ENCODE assay signal across 13 cellular contexts in genomic region chr11:117989351-117990102, GRCh38. TPM values are rescaled to one million over a fixed set of nuclear protein-coding genes. Genes with fewer than 3 reads are reported as not detected.
DNase-seq lines count a peak whose midpoint lies in the region; ATAC-seq and TF ChIP-seq lines count a peak whose summit lies in the region.
"Had no signal": no experiment of that assay in that cellular context is flagged by ENCODE, and none has a peak within 500 bp of the region (broad histone marks: within the 10 kb centered on the region; RNA-seq: fewer than 3 reads in every experiment).

No MANE protein-coding gene starts in this region.

- no peaks in the 10 kb centered on the region for H3K27me3 Mint-ChIP-seq in activated CD8-positive, alpha-beta memory T cell treated with anti-CD3 and anti-CD28 coated beads, Interleukin-2, amount 10 ng/mL, durations not matched to agents 7 days and 5 days

- H3K27ac ChIP-seq in angular gyrus (ENCODE audit: low read depth, low read length) = peak overlapping the region; percentile 60
- H3K27ac ChIP-seq in suprapubic skin = peak overlapping the region; percentile 66
- no peak overlapping the region for H3K27ac ChIP-seq in brain microvascular endothelial cell
- H3K27ac ChIP-seq in mesendoderm (ENCODE audit: low read depth, low read length) = no peak overlapping the region
- H3K27ac ChIP-seq: ovary, uterus had no signal

- H3K4me3 ChIP-seq in suprapubic skin (peak overlapping the region; percentile 51), brain microvascular endothelial cell (ENCODE audit: low read depth, low read length) (no peak overlapping the region), mesendoderm (ENCODE audit: low read length) (no peak overlapping the region)
- H3K4me3 ChIP-seq: ovary, uterus had no signal

- no peak overlapping the region for H2AK5ac ChIP-seq in mesendoderm (ENCODE audit: low read length)

- no peak for DNase-seq in activated CD8-positive, alpha-beta memory T cell treated with anti-CD3 and anti-CD28 coated beads, Interleukin-2, amount 10 ng/mL, durations not matched to agents 7 days and 5 days
- no peak for DNase-seq in activated CD8-positive, alpha-beta memory T cell treated with anti-CD3 and anti-CD28 coated beads for 24 hours
- peak; percentile 53 for DNase-seq in medulla oblongata (ENCODE audit: extremely low spot score)
- DNase-seq in suprapubic skin (ENCODE audit: low spot score in 2 of 2) = no peak
- DNase-seq in brain microvascular endothelial cell = no peak
- DNase-seq in mesendoderm = no peak
- DNase-seq: NCI-H146, ovary, uterus had no signal

- no peaks in the 10 kb centered on the region for H3K9me3 ChIP-seq in suprapubic skin
- H3K9me3 ChIP-seq: ovary, uterus had no signal

- H3K23ac ChIP-seq in mesendoderm (ENCODE audit: low read length) = no peak overlapping the region

- peaks cover 8% of the 10 kb centered on the region for H3K27me3 ChIP-seq in suprapubic skin
- peaks cover 16% of the 10 kb centered on the region for H3K27me3 ChIP-seq in brain microvascular endothelial cell (replicated peaks)
- H3K27me3 ChIP-seq in mesendoderm (ENCODE audit: insufficient read depth, low read length, poor library complexity) = peaks cover 14% of the 10 kb centered on the region
- H3K27me3 ChIP-seq: ovary, uterus had no signal

- H4K8ac ChIP-seq in mesendoderm (ENCODE audit: low read depth, low read length) = no peak overlapping the region

- peaks cover 28% of the 10 kb centered on the region for H3K4me1 ChIP-seq in suprapubic skin
- no peaks in the 10 kb centered on the region for H3K4me1 ChIP-seq in mesendoderm (ENCODE audit: control insufficient read depth, low read depth, low read length)
- H3K4me1 ChIP-seq: uterus had no signal

- CTCF ChIA-PET in activated CD8-positive, alpha-beta memory T cell treated with anti-CD3 and anti-CD28 coated beads, Interleukin-2, amount 10 ng/mL, durations not matched to agents 7 days and 5 days (lab: Charles Lee) = interaction anchor here (1.1 to 39.2 kb wide), 7 partner anchors 8 to 167 kb away, joined by 4 to 459 read pairs (median 36); no protein-coding TSS in a partner anchor

- no peak overlapping the region for H3K56ac ChIP-seq in mesendoderm (ENCODE audit: low read length)

- no peak for TF ChIP-seq POLR2A in suprapubic skin (IDR thresholded peaks at IDR 0.05)

- H2BK15ac ChIP-seq in mesendoderm (replicated peaks; ENCODE audit: low read depth) = no peak overlapping the region

- in situ Hi-C loops in brain microvascular endothelial cell (cut with HindIII; ENCODE audit: low pct_ligation_motif_present, low sequenced_read_pairs) = no loop called here

- TF ChIP-seq CTCF in suprapubic skin (IDR thresholded peaks at IDR 0.05) (no peak), brain microvascular endothelial cell (IDR thresholded peaks at IDR 0.05; ENCODE audit: low read depth, low read length, missing control alignments) (no peak)

- no peaks in the 10 kb centered on the region for H3K9me3 Mint-ChIP-seq in activated CD8-positive, alpha-beta memory T cell treated with anti-CD3 and anti-CD28 coated beads, Interleukin-2, amount 10 ng/mL, durations not matched to agents 7 days and 5 days (ENCODE audit: low read depth)
- H3K9me3 Mint-ChIP-seq: activated naive CD4-positive, alpha-beta T cell treated with anti-CD3 and anti-CD28 coated beads, Interleukin-2, amount 50 U/mL, for 72 hours had no signal

- peak overlapping the region; percentile 96 for H3K4me3 Mint-ChIP-seq in activated CD8-positive, alpha-beta memory T cell treated with anti-CD3 and anti-CD28 coated beads, Interleukin-2, amount 10 ng/mL, durations not matched to agents 7 days and 5 days

- H3K18ac ChIP-seq in mesendoderm (ENCODE audit: low read length) = no peak overlapping the region

- peaks cover 86% of the 10 kb centered on the region for H3K36me3 Mint-ChIP-seq in activated CD8-positive, alpha-beta memory T cell treated with anti-CD3 and anti-CD28 coated beads, Interleukin-2, amount 10 ng/mL, durations not matched to agents 7 days and 5 days

- no peak overlapping the region for H3K4me2 ChIP-seq in mesendoderm (ENCODE audit: low read length)

- no peak overlapping the region for H4K5ac ChIP-seq in mesendoderm (ENCODE audit: low read length)

- peaks cover 75% of the 10 kb centered on the region for H3K4me1 Mint-ChIP-seq in activated CD8-positive, alpha-beta memory T cell treated with anti-CD3 and anti-CD28 coated beads, Interleukin-2, amount 10 ng/mL, durations not matched to agents 7 days and 5 days

- no peak for TF ChIP-seq EP300 in suprapubic skin (IDR thresholded peaks at IDR 0.05)

- no peak overlapping the region for H3K9ac ChIP-seq in mesendoderm (ENCODE audit: low read length)

- H2BK5ac ChIP-seq in mesendoderm (ENCODE audit: low read length) = no peak overlapping the region

- peak overlapping the region; percentile 97 for H3K27ac Mint-ChIP-seq in activated CD8-positive, alpha-beta memory T cell treated with anti-CD3 and anti-CD28 coated beads, Interleukin-2, amount 10 ng/mL, durations not matched to agents 7 days and 5 days
- H3K27ac Mint-ChIP-seq: activated naive CD4-positive, alpha-beta T cell treated with anti-CD3 and anti-CD28 coated beads, Interleukin-2, amount 50 U/mL, for 72 hours had no signal

- 90% methylated on average over 13 of the region's 13 CpGs for WGBS in suprapubic skin
- WGBS in mesendoderm (ENCODE audit: extremely low coverage, insufficient coverage, low lambda C conversion rate) = no CpG with 5 or more reads among the region's 13 CpGs

- H3K79me1 ChIP-seq in mesendoderm (ENCODE audit: low read length) = no peaks in the 10 kb centered on the region

- H3K4ac ChIP-seq in mesendoderm (ENCODE audit: low read depth, low read length) = no peak overlapping the region

- no peaks in the 10 kb centered on the region for H3K36me3 ChIP-seq in suprapubic skin
- H3K36me3 ChIP-seq in brain microvascular endothelial cell (replicated peaks) = no peaks in the 10 kb centered on the region
- no peaks in the 10 kb centered on the region for H3K36me3 ChIP-seq in mesendoderm (ENCODE audit: control insufficient read depth, insufficient read depth, low read length)
- H3K36me3 ChIP-seq: ovary, uterus had no signal

- no peaks in the 10 kb centered on the region for H3K79me2 ChIP-seq in mesendoderm (ENCODE audit: control insufficient read depth, insufficient read depth, low read length)

- H2BK120ac ChIP-seq in mesendoderm (ENCODE audit: low read depth, low read length) = no peak overlapping the region

- no peak for ATAC-seq in activated CD8-positive, alpha-beta memory T cell treated with anti-CD3 and anti-CD28 coated beads, Interleukin-2, amount 10 ng/mL, durations not matched to agents 7 days and 5 days
- ATAC-seq in HG02610 (IDR thresholded peaks at IDR 0.05; ENCODE audit: unreplicated experiment) = no peak
- ATAC-seq: activated naive CD4-positive, alpha-beta T cell treated with anti-CD3 and anti-CD28 coated beads, Interleukin-2, amount 50 U/mL, for 72 hours had no signal

RNA-seq across cellular contexts. Expression of gene IL10RA, which starts 3.3 kb away (rescaled TPM):
- 100 to 1,000 TPM; 247 to 260 TPM for total RNA-seq in activated CD8-positive, alpha-beta memory T cell treated with anti-CD3 and anti-CD28 coated beads, Interleukin-2, amount 10 ng/mL, durations not matched to agents 7 days and 5 days
- total RNA-seq in suprapubic skin = 1 to 10 TPM; 2.9 to 7.2 (median 4.4) TPM
- polyA plus RNA-seq in mesendoderm (2013, experiment 1 of 2) = 0.06 TPM
- 0.10 TPM for polyA plus RNA-seq in mesendoderm (2013, experiment 2 of 2)
- total RNA-seq: HT1080 had no signal

Comparison
In these comparisons a context has a peak if more than half of its experiments do, and no peak if none do; other contexts are left out.
1. H3K27ac ChIP-seq: peak in angular gyrus (single experiment) and suprapubic skin (single experiment); none in brain microvascular endothelial cell (single experiment) and mesendoderm (single experiment).
2. RNA of gene IL10RA, which starts 3.3 kb away (total RNA-seq): 247 to 260 TPM in activated CD8-positive, alpha-beta memory T cell treated with anti-CD3 and anti-CD28 coated beads, Interleukin-2, amount 10 ng/mL, durations not matched to agents 7 days and 5 days; 2.9 to 7.2 TPM in suprapubic skin; every median in the first group is over 10 times any median in the second.